ENCODE assay signal across 1 cellular context in the genomic region with DNA sequence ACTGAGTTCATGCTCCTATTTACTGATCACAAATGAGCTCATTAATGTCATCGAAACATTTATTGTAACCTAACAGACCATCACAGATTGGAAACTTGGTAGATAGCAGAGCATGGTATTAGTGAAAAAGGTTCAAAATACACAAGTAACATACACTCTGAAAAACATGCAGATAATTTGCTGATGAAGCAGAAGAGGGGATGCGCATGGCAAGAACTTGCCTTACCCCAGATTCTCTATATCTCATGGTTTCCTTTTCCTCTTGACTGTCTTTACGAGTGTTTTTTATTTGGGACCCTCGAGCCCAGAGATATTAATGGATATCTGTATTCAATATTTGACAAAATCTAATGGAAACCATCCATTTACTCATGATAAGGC.
TF ChIP-seq lines count a peak whose summit lies in the region.

No MANE protein-coding gene starts in this region.

TF ChIP-seq in GM23338, 12 proteins besides CTCF, POLR2A, EP300 and RAD21:
- TF ChIP-seq NANOG (IDR thresholded peaks at IDR 0.05; ENCODE audit: borderline replicate concordance) (no peak), STAT1 (IDR thresholded peaks at IDR 0.05; ENCODE audit: unreplicated experiment) (no peak), CREB1 (CRISPR knock-in tag; IDR thresholded peaks at IDR 0.05; ENCODE audit: low read depth) (no peak), ETS1 (IDR thresholded peaks at IDR 0.05) (no peak), ZNF331 (CRISPR knock-in tag; IDR thresholded peaks at IDR 0.05; ENCODE audit: low read depth) (no peak), JUNB (IDR thresholded peaks at IDR 0.05; ENCODE audit: unreplicated experiment) (no peak), POLR2AphosphoS5 (IDR thresholded peaks at IDR 0.05; ENCODE audit: low read depth) (no peak), ZNF114 (CRISPR knock-in tag; IDR thresholded peaks at IDR 0.05) (no peak), EZH2phosphoT487 (IDR thresholded peaks at IDR 0.05; ENCODE audit: unreplicated experiment) (no peak), EZH2 (IDR thresholded peaks at IDR 0.05; ENCODE audit: low read depth, unreplicated experiment) (no peak)
- TF ChIP-seq, protein P1, sequence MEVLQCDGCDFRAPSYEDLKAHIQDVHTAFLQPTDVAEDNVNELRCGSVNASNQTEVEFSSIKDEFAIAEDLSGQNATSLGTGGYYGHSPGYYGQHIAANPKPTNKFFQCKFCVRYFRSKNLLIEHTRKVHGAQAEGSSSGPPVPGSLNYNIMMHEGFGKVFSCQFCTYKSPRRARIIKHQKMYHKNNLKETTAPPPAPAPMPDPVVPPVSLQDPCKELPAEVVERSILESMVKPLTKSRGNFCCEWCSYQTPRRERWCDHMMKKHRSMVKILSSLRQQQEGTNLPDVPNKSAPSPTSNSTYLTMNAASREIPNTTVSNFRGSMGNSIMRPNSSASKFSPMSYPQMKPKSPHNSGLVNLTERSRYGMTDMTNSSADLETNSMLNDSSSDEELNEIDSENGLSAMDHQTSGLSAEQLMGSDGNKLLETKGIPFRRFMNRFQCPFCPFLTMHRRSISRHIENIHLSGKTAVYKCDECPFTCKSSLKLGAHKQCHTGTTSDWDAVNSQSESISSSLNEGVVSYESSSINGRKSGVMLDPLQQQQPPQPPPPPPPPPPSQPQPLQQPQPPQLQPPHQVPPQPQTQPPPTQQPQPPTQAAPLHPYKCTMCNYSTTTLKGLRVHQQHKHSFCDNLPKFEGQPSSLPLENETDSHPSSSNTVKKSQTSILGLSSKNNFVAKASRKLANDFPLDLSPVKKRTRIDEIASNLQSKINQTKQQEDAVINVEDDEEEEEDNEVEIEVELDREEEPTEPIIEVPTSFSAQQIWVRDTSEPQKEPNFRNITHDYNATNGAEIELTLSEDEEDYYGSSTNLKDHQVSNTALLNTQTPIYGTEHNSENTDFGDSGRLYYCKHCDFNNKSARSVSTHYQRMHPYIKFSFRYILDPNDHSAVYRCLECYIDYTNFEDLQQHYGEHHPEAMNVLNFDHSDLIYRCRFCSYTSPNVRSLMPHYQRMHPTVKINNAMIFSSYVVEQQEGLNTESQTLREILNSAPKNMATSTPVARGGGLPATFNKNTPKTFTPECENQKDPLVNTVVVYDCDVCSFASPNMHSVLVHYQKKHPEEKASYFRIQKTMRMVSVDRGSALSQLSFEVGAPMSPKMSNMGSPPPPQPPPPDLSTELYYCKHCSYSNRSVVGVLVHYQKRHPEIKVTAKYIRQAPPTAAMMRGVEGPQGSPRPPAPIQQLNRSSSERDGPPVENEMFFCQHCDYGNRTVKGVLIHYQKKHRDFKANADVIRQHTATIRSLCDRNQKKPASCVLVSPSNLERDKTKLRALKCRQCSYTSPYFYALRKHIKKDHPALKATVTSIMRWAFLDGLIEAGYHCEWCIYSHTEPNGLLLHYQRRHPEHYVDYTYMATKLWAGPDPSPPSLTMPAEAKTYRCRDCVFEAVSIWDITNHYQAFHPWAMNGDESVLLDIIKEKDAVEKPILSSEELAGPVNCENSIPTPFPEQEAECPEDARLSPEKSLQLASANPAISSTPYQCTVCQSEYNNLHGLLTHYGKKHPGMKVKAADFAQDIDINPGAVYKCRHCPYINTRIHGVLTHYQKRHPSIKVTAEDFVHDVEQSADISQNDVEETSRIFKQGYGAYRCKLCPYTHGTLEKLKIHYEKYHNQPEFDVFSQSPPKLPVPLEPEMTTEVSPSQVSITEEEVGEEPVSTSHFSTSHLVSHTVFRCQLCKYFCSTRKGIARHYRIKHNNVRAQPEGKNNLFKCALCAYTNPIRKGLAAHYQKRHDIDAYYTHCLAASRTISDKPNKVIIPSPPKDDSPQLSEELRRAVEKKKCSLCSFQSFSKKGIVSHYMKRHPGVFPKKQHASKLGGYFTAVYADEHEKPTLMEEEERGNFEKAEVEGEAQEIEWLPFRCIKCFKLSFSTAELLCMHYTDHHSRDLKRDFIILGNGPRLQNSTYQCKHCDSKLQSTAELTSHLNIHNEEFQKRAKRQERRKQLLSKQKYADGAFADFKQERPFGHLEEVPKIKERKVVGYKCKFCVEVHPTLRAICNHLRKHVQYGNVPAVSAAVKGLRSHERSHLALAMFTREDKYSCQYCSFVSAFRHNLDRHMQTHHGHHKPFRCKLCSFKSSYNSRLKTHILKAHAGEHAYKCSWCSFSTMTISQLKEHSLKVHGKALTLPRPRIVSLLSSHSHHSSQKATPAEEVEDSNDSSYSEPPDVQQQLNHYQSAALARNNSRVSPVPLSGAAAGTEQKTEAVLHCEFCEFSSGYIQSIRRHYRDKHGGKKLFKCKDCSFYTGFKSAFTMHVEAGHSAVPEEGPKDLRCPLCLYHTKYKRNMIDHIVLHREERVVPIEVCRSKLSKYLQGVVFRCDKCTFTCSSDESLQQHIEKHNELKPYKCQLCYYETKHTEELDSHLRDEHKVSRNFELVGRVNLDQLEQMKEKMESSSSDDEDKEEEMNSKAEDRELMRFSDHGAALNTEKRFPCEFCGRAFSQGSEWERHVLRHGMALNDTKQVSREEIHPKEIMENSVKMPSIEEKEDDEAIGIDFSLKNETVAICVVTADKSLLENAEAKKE (CRISPR knock-in tag; IDR thresholded peaks at IDR 0.05): no peak
- TF ChIP-seq, protein P2, sequence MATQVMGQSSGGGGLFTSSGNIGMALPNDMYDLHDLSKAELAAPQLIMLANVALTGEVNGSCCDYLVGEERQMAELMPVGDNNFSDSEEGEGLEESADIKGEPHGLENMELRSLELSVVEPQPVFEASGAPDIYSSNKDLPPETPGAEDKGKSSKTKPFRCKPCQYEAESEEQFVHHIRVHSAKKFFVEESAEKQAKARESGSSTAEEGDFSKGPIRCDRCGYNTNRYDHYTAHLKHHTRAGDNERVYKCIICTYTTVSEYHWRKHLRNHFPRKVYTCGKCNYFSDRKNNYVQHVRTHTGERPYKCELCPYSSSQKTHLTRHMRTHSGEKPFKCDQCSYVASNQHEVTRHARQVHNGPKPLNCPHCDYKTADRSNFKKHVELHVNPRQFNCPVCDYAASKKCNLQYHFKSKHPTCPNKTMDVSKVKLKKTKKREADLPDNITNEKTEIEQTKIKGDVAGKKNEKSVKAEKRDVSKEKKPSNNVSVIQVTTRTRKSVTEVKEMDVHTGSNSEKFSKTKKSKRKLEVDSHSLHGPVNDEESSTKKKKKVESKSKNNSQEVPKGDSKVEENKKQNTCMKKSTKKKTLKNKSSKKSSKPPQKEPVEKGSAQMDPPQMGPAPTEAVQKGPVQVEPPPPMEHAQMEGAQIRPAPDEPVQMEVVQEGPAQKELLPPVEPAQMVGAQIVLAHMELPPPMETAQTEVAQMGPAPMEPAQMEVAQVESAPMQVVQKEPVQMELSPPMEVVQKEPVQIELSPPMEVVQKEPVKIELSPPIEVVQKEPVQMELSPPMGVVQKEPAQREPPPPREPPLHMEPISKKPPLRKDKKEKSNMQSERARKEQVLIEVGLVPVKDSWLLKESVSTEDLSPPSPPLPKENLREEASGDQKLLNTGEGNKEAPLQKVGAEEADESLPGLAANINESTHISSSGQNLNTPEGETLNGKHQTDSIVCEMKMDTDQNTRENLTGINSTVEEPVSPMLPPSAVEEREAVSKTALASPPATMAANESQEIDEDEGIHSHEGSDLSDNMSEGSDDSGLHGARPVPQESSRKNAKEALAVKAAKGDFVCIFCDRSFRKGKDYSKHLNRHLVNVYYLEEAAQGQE (IDR thresholded peaks at IDR 0.05; ENCODE audit: unreplicated experiment): no peak
